In the genomic region with DNA sequence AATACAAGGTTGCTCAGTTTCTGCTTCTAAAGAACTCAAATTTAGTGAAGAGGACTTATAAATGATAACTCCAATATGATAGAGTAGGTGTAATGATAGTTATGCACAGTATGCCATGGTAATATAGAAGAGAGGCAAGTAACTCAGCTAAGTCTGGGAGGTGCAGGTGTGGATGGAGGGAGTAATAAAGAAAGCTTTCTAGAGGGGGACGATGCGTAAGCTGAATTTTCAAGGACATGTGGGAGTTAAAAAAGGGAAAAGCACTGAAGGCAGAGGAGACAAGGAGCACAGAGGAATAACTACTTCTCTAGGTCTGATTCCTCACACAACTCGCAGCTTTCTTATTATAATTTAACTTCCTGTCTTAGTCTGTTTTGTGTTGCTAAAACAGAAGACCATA, we compare ENCODE assay signal across 30 cellular contexts.
"Had no signal": no experiment of that assay in that cellular context is flagged by ENCODE, and none has a peak within 500 bp of the region (broad histone marks: within the 10 kb centered on the region; RNA-seq: fewer than 3 reads in every experiment).

No MANE protein-coding gene starts in this region.

- H3K4me1 Mint-ChIP-seq: naive thymus-derived CD4-positive, alpha-beta T cell; natural killer cell; nephron; neural progenitor cell; stimulated activated memory B cell treated with anti-CD40 and anti-IgM and Interleukin-4, amounts not matched to agents 10 μg/mL and 1 μg/mL and 100 μg/mL, for 72 hours; stimulated activated naive CD8-positive, alpha-beta T cell treated with anti-CD3 and anti-CD28 coated beads, Interleukin-15, amount 100 ng/mL, for 72 hours had no signal

- H3K4me2 ChIP-seq: neural progenitor cell, smooth muscle cell had no signal

- H3K9ac ChIP-seq: neural progenitor cell had no signal

- H3K4me3 ChIP-seq: neural progenitor cell, pancreas, prostate gland, right lobe of liver, sigmoid colon, smooth muscle cell, spleen, suprapubic skin, testis, tibial artery, transverse colon, upper lobe of right lung, uterus had no signal

- ATAC-seq: naive thymus-derived CD4-positive, alpha-beta T cell; natural killer cell; pancreas; right cardiac atrium; right lobe of liver; stimulated activated memory B cell treated with anti-CD40 and anti-IgM and Interleukin-4, amounts not matched to agents 10 μg/mL and 1 μg/mL and 100 μg/mL, for 72 hours; stimulated activated naive CD8-positive, alpha-beta T cell treated with anti-CD3 and anti-CD28 coated beads, Interleukin-15, amount 100 ng/mL, for 72 hours; stimulated activated naive CD8-positive, alpha-beta T cell treated with anti-CD3 and anti-CD28 coated beads, Interleukin-15, Interleukin-2, amounts not matched to agents 100 U/mL and 50 U/mL, for 24 hours; upper lobe of right lung had no signal

- DNase-seq: naive thymus-derived CD4-positive, alpha-beta T cell; natural killer cell; nucleus accumbens; pancreas; right cardiac atrium; right lobe of liver; sigmoid colon; spleen; stimulated activated CD4-positive, alpha-beta T cell treated with anti-CD3 and anti-CD28 coated beads, Interleukin-12 subunit alpha, Interleukin-12 subunit beta, amount 100 ng/mL, for 4 hours; stimulated activated CD4-positive, alpha-beta T cell treated with anti-CD3 and anti-CD28 coated beads, Interleukin-1b, Interleukin-23, amount 100 ng/mL, for 48 hours; stimulated activated CD4-positive, alpha-beta T cell treated with anti-CD3 and anti-CD28 coated beads, Interleukin-4, amount 100 ng/mL, for 1 hour; stimulated activated CD4-positive, alpha-beta T cell treated with anti-CD3 and anti-CD28 coated beads, Interleukin-4, amount 100 ng/mL, for 4 hours; stimulated activated CD8-positive, alpha-beta memory T cell treated with anti-CD3 and anti-CD28 coated beads, Interleukin-4, amount 100 ng/mL, for 48 hours; stimulated activated naive CD4-positive, alpha-beta T cell; stimulated activated naive CD8-positive, alpha-beta T cell treated with anti-CD3 and anti-CD28 coated beads, Interleukin-15, amount 100 ng/mL, for 72 hours; stimulated activated naive CD8-positive, alpha-beta T cell treated with anti-CD3 and anti-CD28 coated beads, Interleukin-15, Interleukin-2, amounts not matched to agents 100 U/mL and 50 U/mL, for 24 hours; substantia nigra; testis; tibial artery; transverse colon; upper lobe of right lung; uterus had no signal

- H3K27me3 Mint-ChIP-seq: stimulated activated memory B cell treated with anti-CD40 and anti-IgM and Interleukin-4, amounts not matched to agents 10 μg/mL and 1 μg/mL and 100 μg/mL, for 72 hours; stimulated activated naive CD8-positive, alpha-beta T cell treated with anti-CD3 and anti-CD28 coated beads, Interleukin-15, amount 100 ng/mL, for 72 hours; type B pancreatic cell had no signal

- H3K36me3 ChIP-seq: neural progenitor cell, neutrophil, pancreas, prostate gland, right lobe of liver, sigmoid colon, spleen, suprapubic skin, tibial artery, transverse colon, upper lobe of right lung, uterus had no signal

- H2AFZ ChIP-seq: neural progenitor cell had no signal

- H3K9me3 Mint-ChIP-seq: naive thymus-derived CD4-positive, alpha-beta T cell; natural killer cell; nephron; stimulated activated memory B cell treated with anti-CD40 and anti-IgM and Interleukin-4, amounts not matched to agents 10 μg/mL and 1 μg/mL and 100 μg/mL, for 72 hours; stimulated activated naive CD8-positive, alpha-beta T cell treated with anti-CD3 and anti-CD28 coated beads, Interleukin-15, amount 100 ng/mL, for 72 hours; type B pancreatic cell had no signal

- H3K27ac Mint-ChIP-seq: naive thymus-derived CD4-positive, alpha-beta T cell; natural killer cell; nephron; neural progenitor cell; stimulated activated memory B cell treated with anti-CD40 and anti-IgM and Interleukin-4, amounts not matched to agents 10 μg/mL and 1 μg/mL and 100 μg/mL, for 72 hours; type B pancreatic cell had no signal

- H3K36me3 Mint-ChIP-seq: naive thymus-derived CD4-positive, alpha-beta T cell; natural killer cell; neural progenitor cell; stimulated activated memory B cell treated with anti-CD40 and anti-IgM and Interleukin-4, amounts not matched to agents 10 μg/mL and 1 μg/mL and 100 μg/mL, for 72 hours; type B pancreatic cell had no signal

- H3K4me3 Mint-ChIP-seq: naive thymus-derived CD4-positive, alpha-beta T cell; natural killer cell; nephron; neural progenitor cell; stimulated activated memory B cell treated with anti-CD40 and anti-IgM and Interleukin-4, amounts not matched to agents 10 μg/mL and 1 μg/mL and 100 μg/mL, for 72 hours; stimulated activated naive CD8-positive, alpha-beta T cell treated with anti-CD3 and anti-CD28 coated beads, Interleukin-15, amount 100 ng/mL, for 72 hours; type B pancreatic cell had no signal

- H3K9me3 ChIP-seq: neutrophil, pancreas, prostate gland, right lobe of liver, sigmoid colon, spleen, suprapubic skin, testis, tibial artery, transverse colon, upper lobe of right lung, uterus had no signal

- H3K27me3 ChIP-seq: neural progenitor cell, neutrophil, pancreas, right lobe of liver, sigmoid colon, spleen, suprapubic skin, testis, tibial artery, transverse colon, upper lobe of right lung, uterus had no signal

- H3K4me1 ChIP-seq: pancreas, prostate gland, right lobe of liver, spleen, suprapubic skin, testis, tibial artery, transverse colon, upper lobe of right lung, uterus had no signal

- H3K27ac ChIP-seq: neural progenitor cell, neutrophil, pancreas, prostate gland, right lobe of liver, sigmoid colon, spleen, suprapubic skin, testis, tibial artery, transverse colon, upper lobe of right lung, uterus had no signal
